Comparison of ENCODE assay signal across 1 cellular context in the genomic region with DNA sequence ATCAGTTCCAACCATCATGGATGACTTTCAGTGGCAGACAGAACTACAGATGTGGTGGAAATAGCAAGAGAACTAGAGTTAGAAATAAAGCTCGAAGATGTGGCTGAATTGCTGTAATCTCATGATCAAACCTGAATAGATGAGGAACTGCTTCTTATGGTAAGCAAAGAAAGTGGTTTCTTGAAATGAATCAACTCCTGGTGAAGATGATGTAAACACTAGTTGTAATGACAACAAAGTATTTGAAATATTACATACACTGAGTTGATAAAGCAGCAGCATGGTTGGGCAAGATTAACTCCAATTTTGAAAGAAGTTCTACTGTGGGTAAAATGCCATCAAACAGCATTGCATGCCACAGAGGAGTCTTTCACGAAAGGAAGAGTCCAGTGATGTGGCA.
TF ChIP-seq lines count a peak whose summit lies in the region.

No MANE protein-coding gene starts in this region.

TF ChIP-seq in GM12878, 131 proteins besides CTCF, POLR2A, EP300 and RAD21 (continued from another document and continues in another):
- no peak for TF ChIP-seq E2F4 (IDR thresholded peaks at IDR 0.05; ENCODE audit: low read depth, low read length)
- TF ChIP-seq, protein P1, sequence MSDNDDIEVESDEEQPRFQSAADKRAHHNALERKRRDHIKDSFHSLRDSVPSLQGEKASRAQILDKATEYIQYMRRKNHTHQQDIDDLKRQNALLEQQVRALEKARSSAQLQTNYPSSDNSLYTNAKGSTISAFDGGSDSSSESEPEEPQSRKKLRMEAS (IDR thresholded peaks at IDR 0.05; ENCODE audit: low read depth, low read length): no peak
- no peak for TF ChIP-seq TAF1 (IDR thresholded peaks at IDR 0.05; ENCODE audit: borderline replicate concordance, low read depth, low read length)
- TF ChIP-seq USF1 (IDR thresholded peaks at IDR 0.05; ENCODE audit: borderline replicate concordance, extremely low read length, insufficient read depth, low read depth, low read length): no peak
- TF ChIP-seq CBX3 (IDR thresholded peaks at IDR 0.05; ENCODE audit: borderline replicate concordance, low read depth): no peak
- no peak for TF ChIP-seq TCF3 (IDR thresholded peaks at IDR 0.05; ENCODE audit: borderline replicate concordance, insufficient read depth, low read depth, low read length)
- no peak for TF ChIP-seq PRDM15 (CRISPR knock-in tag; IDR thresholded peaks at IDR 0.05)
- TF ChIP-seq RFX5 (IDR thresholded peaks at IDR 0.05; ENCODE audit: low read depth, low read length): no peak
- TF ChIP-seq SMAD5 (IDR thresholded peaks at IDR 0.05; ENCODE audit: low read depth): no peak
- no peak for TF ChIP-seq NFYA (IDR thresholded peaks at IDR 0.05; ENCODE audit: borderline replicate concordance, low read depth, low read length)
- no peak for TF ChIP-seq NBN (IDR thresholded peaks at IDR 0.05)
- TF ChIP-seq ASH2L (IDR thresholded peaks at IDR 0.05; ENCODE audit: borderline replicate concordance, low read depth): no peak
- no peak for TF ChIP-seq HDGF (IDR thresholded peaks at IDR 0.05)
- peak; percentile 60 for TF ChIP-seq RUNX3 (IDR thresholded peaks at IDR 0.05; ENCODE audit: low read length)
- TF ChIP-seq POLR2AphosphoS5 (IDR thresholded peaks at IDR 0.05; ENCODE audit: low read length): no peak
- TF ChIP-seq MEF2B (IDR thresholded peaks at IDR 0.05; ENCODE audit: partially characterized antibody, poor library complexity, severe bottlenecking): no peak
- no peak for TF ChIP-seq HDAC6 (IDR thresholded peaks at IDR 0.05; ENCODE audit: unreplicated experiment)
- peak; percentile 48; the same call in 1 of the 2 replicates for TF ChIP-seq BACH1 (IDR thresholded peaks at IDR 0.05; ENCODE audit: borderline replicate concordance)
- no peak for TF ChIP-seq BMI1 (IDR thresholded peaks at IDR 0.05; ENCODE audit: borderline replicate concordance)
- TF ChIP-seq MYB (IDR thresholded peaks at IDR 0.05; ENCODE audit: borderline replicate concordance, low read depth, low read length): no peak
- no peak for TF ChIP-seq RCOR1 (conservative IDR thresholded peaks at IDR 0.05; ENCODE audit: low read depth, low read length)
- TF ChIP-seq, protein P2, sequence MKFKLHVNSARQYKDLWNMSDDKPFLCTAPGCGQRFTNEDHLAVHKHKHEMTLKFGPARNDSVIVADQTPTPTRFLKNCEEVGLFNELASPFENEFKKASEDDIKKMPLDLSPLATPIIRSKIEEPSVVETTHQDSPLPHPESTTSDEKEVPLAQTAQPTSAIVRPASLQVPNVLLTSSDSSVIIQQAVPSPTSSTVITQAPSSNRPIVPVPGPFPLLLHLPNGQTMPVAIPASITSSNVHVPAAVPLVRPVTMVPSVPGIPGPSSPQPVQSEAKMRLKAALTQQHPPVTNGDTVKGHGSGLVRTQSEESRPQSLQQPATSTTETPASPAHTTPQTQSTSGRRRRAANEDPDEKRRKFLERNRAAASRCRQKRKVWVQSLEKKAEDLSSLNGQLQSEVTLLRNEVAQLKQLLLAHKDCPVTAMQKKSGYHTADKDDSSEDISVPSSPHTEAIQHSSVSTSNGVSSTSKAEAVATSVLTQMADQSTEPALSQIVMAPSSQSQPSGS (IDR thresholded peaks at IDR 0.05; ENCODE audit: low read length): peak; percentile 68
- 0 out of 2 replicates have a peak, but pooled peaks have one; percentile 33 for TF ChIP-seq BCL11A (IDR thresholded peaks at IDR 0.05; ENCODE audit: low read depth, low read length)
- TF ChIP-seq HCFC1 (IDR thresholded peaks at IDR 0.05; ENCODE audit: low read length): no peak
- peak; percentile 63 for TF ChIP-seq JUNB (IDR thresholded peaks at IDR 0.05)
- TF ChIP-seq EGR1 (IDR thresholded peaks at IDR 0.05; ENCODE audit: borderline replicate concordance in 1 of 2, low read depth in 2 of 2, low read length in 2 of 2): no peak
- TF ChIP-seq IRF4 (IDR thresholded peaks at IDR 0.05; ENCODE audit: low read depth, low read length): peak; percentile 90; the same call in 1 of the 2 replicates
- TF ChIP-seq SIX5 (IDR thresholded peaks at IDR 0.05; ENCODE audit: low read depth, low read length, severe bottlenecking): no peak
- TF ChIP-seq YBX1 (IDR thresholded peaks at IDR 0.05): no peak
- no peak for TF ChIP-seq KDM1A (IDR thresholded peaks at IDR 0.05; ENCODE audit: borderline replicate concordance)
- TF ChIP-seq CREM (IDR thresholded peaks at IDR 0.05; ENCODE audit: low read depth): no peak
- no peak for TF ChIP-seq MTA3 (IDR thresholded peaks at IDR 0.05; ENCODE audit: borderline replicate concordance, low read length)
- TF ChIP-seq ETV6 (conservative IDR thresholded peaks at IDR 0.05 in 1 of 2, IDR thresholded peaks at IDR 0.05 in 1 of 2; ENCODE audit: borderline replicate concordance in 1 of 2, low read depth in 1 of 2): no peak
- no peak for TF ChIP-seq FOXM1 (IDR thresholded peaks at IDR 0.05; ENCODE audit: low read depth, low read length)
- TF ChIP-seq TCF12 (IDR thresholded peaks at IDR 0.05; ENCODE audit: low read depth, low read length): no peak
- no peak for TF ChIP-seq EZH2 (IDR thresholded peaks at IDR 0.05; ENCODE audit: borderline replicate concordance, control insufficient read depth, low read depth, low read length)
- no peak for TF ChIP-seq TCF7 (IDR thresholded peaks at IDR 0.05; ENCODE audit: borderline replicate concordance)
- TF ChIP-seq E2F8 (IDR thresholded peaks at IDR 0.05; ENCODE audit: low read depth, partially characterized antibody): no peak
- TF ChIP-seq BCLAF1 (IDR thresholded peaks at IDR 0.05): no peak
- TF ChIP-seq, protein P3, sequence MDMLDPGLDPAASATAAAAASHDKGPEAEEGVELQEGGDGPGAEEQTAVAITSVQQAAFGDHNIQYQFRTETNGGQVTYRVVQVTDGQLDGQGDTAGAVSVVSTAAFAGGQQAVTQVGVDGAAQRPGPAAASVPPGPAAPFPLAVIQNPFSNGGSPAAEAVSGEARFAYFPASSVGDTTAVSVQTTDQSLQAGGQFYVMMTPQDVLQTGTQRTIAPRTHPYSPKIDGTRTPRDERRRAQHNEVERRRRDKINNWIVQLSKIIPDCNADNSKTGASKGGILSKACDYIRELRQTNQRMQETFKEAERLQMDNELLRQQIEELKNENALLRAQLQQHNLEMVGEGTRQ (IDR thresholded peaks at IDR 0.05; ENCODE audit: borderline replicate concordance, low read depth, low read length): no peak
- TF ChIP-seq MLLT1 (IDR thresholded peaks at IDR 0.05): no peak
- TF ChIP-seq BCL3 (IDR thresholded peaks at IDR 0.05; ENCODE audit: borderline replicate concordance, insufficient read depth, low read depth, low read length, poor library complexity, severe bottlenecking): no peak
- no peak for TF ChIP-seq FOXK2 (IDR thresholded peaks at IDR 0.05)
- TF ChIP-seq KLF5 (IDR thresholded peaks at IDR 0.05; ENCODE audit: partially characterized antibody): no peak
- no peak for TF ChIP-seq CHD2 (IDR thresholded peaks at IDR 0.05; ENCODE audit: borderline replicate concordance, low read depth, low read length)
- TF ChIP-seq CHD4 (IDR thresholded peaks at IDR 0.05): no peak
- TF ChIP-seq NFIC (IDR thresholded peaks at IDR 0.05; ENCODE audit: low read depth, low read length): no peak
